Comparison of ENCODE assay signal across 8 cellular contexts in genomic region chr4:8241895-8242696, GRCh38. TPM values are rescaled to one million over a fixed set of nuclear protein-coding genes. Genes with fewer than 3 reads are reported as not detected.
DNase-seq lines count a peak whose midpoint lies in the region; ATAC-seq, FAIRE-seq and TF ChIP-seq lines count a peak whose summit lies in the region.

No MANE protein-coding gene starts in this region.

- WGBS in GM23248 (ENCODE audit: low coverage in 1 of 2, low lambda C conversion rate in 2 of 2, missing lambda C conversion rate in 2 of 2), 2 experiments, result 14 to 15% methylated on average over 29 of the region's 29 CpGs

- H2AFZ ChIP-seq in GM23248, result 0 out of 2 replicates have a peak overlapping the region, but pooled peaks have one; percentile 30
- peak overlapping the region; percentile 57 for H2AFZ ChIP-seq in astrocyte (ENCODE audit: low read depth, low read length)

- in situ Hi-C loops in GM23248 (cut with MboI), result loop anchor here (25.0 kb wide), 1 partner anchor 370 kb away; no protein-coding TSS in a partner anchor

- no peaks in the 10 kb centered on the region for H3K4me1 ChIP-seq in GM23248 (ENCODE audit: insufficient read depth)
- H3K4me1 ChIP-seq in astrocyte (ENCODE audit: insufficient read depth, low read length), result peaks cover 5% of the 10 kb centered on the region

- no peak overlapping the region for H3K4me3 Mint-ChIP-seq in T-helper 2 cell treated with Interferon-gamma antibody and Interleukin-4, amounts not matched to agents 5 μg/mL and 100 μg/mL, for 36 hours
- H3K4me3 Mint-ChIP-seq in astrocyte (ENCODE audit: unreplicated experiment), result no peak overlapping the region

- H3K9me2 ChIP-seq in GM23248 (ENCODE audit: insufficient read depth), result no peaks in the 10 kb centered on the region

- no peak for ATAC-seq in GM21367 (IDR thresholded peaks at IDR 0.05; ENCODE audit: unreplicated experiment)

- H3K4me2 ChIP-seq in GM23248 (ENCODE audit: unreplicated experiment), result peak overlapping the region; percentile 11
- peak overlapping the region; percentile 37 for H3K4me2 ChIP-seq in astrocyte (ENCODE audit: low read length)

- H3K27me3 ChIP-seq in GM23248 (replicated peaks; ENCODE audit: insufficient read depth), result no peaks in the 10 kb centered on the region
- no peaks in the 10 kb centered on the region for H3K27me3 ChIP-seq in astrocyte (ENCODE audit: insufficient read depth, low read length)

- H3K79me2 ChIP-seq in GM23248 (ENCODE audit: insufficient read depth), result no peaks in the 10 kb centered on the region
- H3K79me2 ChIP-seq in astrocyte (ENCODE audit: insufficient read depth, low read length), result no peaks in the 10 kb centered on the region

- H3K4me3 ChIP-seq in GM23248 (no peak overlapping the region), astrocyte (ENCODE audit: insufficient read depth, low read depth, low read length) (no peak overlapping the region), skeletal muscle cell (ENCODE audit: low read depth, low read length) (no peak overlapping the region)

- H3K27ac ChIP-seq in GM23248 (no peak overlapping the region), astrocyte (ENCODE audit: low read depth, low read length) (no peak overlapping the region)

- H3K27ac Mint-ChIP-seq in T-helper 2 cell treated with Interferon-gamma antibody and Interleukin-4, amounts not matched to agents 5 μg/mL and 100 μg/mL, for 36 hours, result no peak overlapping the region
- H3K27ac Mint-ChIP-seq in astrocyte (ENCODE audit: unreplicated experiment), result no peak overlapping the region

- no peaks in the 10 kb centered on the region for H3K36me3 Mint-ChIP-seq in T-helper 2 cell treated with Interferon-gamma antibody and Interleukin-4, amounts not matched to agents 5 μg/mL and 100 μg/mL, for 36 hours (ENCODE audit: low read depth)
- H3K36me3 Mint-ChIP-seq in astrocyte (ENCODE audit: low read depth, unreplicated experiment), result peaks cover 2% of the 10 kb centered on the region

- H3K9me3 ChIP-seq in GM23248 (ENCODE audit: low read depth) (no peaks in the 10 kb centered on the region), astrocyte (ENCODE audit: insufficient read depth, low read depth, low read length) (no peaks in the 10 kb centered on the region)

- H3K36me3 ChIP-seq in GM23248 (ENCODE audit: low read depth), result no peaks in the 10 kb centered on the region
- no peaks in the 10 kb centered on the region for H3K36me3 ChIP-seq in astrocyte (ENCODE audit: insufficient read depth, low read length)

- H3K9ac ChIP-seq in GM23248 (peak overlapping the region; percentile 58), astrocyte (ENCODE audit: low read length) (peak overlapping the region; percentile 25)

- no peaks in the 10 kb centered on the region for H3K9me3 Mint-ChIP-seq in T-helper 2 cell treated with Interferon-gamma antibody and Interleukin-4, amounts not matched to agents 5 μg/mL and 100 μg/mL, for 36 hours
- H3K9me3 Mint-ChIP-seq in astrocyte (ENCODE audit: unreplicated experiment), result peaks cover 2% of the 10 kb centered on the region

- no peaks in the 10 kb centered on the region for H3F3A ChIP-seq in GM23248 (ENCODE audit: insufficient read depth)

- TF ChIP-seq CTCF in astrocyte (IDR thresholded peaks at IDR 0.05; ENCODE audit: insufficient read depth, low read depth, low read length), result peak; percentile 83

- no peaks in the 10 kb centered on the region for H3K4me1 Mint-ChIP-seq in T-helper 2 cell treated with Interferon-gamma antibody and Interleukin-4, amounts not matched to agents 5 μg/mL and 100 μg/mL, for 36 hours (ENCODE audit: low read depth)
- no peaks in the 10 kb centered on the region for H3K4me1 Mint-ChIP-seq in astrocyte (ENCODE audit: low read depth, unreplicated experiment)

- H3K27me3 Mint-ChIP-seq in T-helper 2 cell treated with Interferon-gamma antibody and Interleukin-4, amounts not matched to agents 5 μg/mL and 100 μg/mL, for 36 hours (ENCODE audit: low read depth), result no peaks in the 10 kb centered on the region
- H3K27me3 Mint-ChIP-seq in astrocyte (ENCODE audit: low read depth, unreplicated experiment), result peaks cover 30% of the 10 kb centered on the region

- H4K20me1 ChIP-seq in GM23248 (ENCODE audit: insufficient read depth) (no peaks in the 10 kb centered on the region), astrocyte (ENCODE audit: insufficient read depth, low read length) (no peaks in the 10 kb centered on the region)

- peak; percentile 45 for DNase-seq in DMS79 treated with DMSO at 0.1 percent for 48 hours (lab: John Stamatoyannopoulos, UW)
- peak; percentile 96 for DNase-seq in GM23248
- peak; percentile 76 for DNase-seq in MV-4-11 (lab: John Stamatoyannopoulos, UW)
- DNase-seq in T-helper 2 cell treated with Interferon-gamma antibody and Interleukin-4, amounts not matched to agents 5 μg/mL and 100 μg/mL, for 36 hours (ENCODE audit: low spot score), result peak; percentile 59
- peak; percentile 82 for DNase-seq in astrocyte (ENCODE audit: low read depth)
- DNase-seq in hippocampal formation (lab: John Stamatoyannopoulos, UW), result peak; percentile 30 to 67
- peak; percentile 73 for DNase-seq in skeletal muscle cell (ENCODE audit: low read depth)

- FAIRE-seq in astrocyte (lab: Jason Lieb, UNC), result no peak

RNA-seq across cellular contexts. Expression of gene HTRA3, which starts 27.5 kb away (rescaled TPM):
- total RNA-seq in GM23248 (2014; rRNA removed; shearing (Covaris generic)), result 3.2 and 5.9 TPM in 2 replicates
- polyA plus RNA-seq in GM23248 (2016; fragmentation: Nextera tagmentation; extraction: Ambion mirVana), result 5.2 and 5.7 TPM in 2 replicates
- 35.2 and 60.5 TPM in 2 replicates for total RNA-seq in astrocyte

RNA-seq across cellular contexts. Expression of gene SH3TC1, which starts 43.0 kb away (rescaled TPM):
- total RNA-seq in GM23248 (2014; rRNA removed; shearing (Covaris generic)), result 6.5 and 9.9 TPM in 2 replicates
- 0.57 and 2.3 TPM in 2 replicates for polyA plus RNA-seq in GM23248 (2016; fragmentation: Nextera tagmentation; extraction: Ambion mirVana)
- total RNA-seq in astrocyte, result 1.2 and 1.8 TPM in 2 replicates

Comparison
In these comparisons a context has a peak if more than half of its experiments do, and no peak if none do; other contexts are left out.
1. DNase-seq: peak in every context shown above with its lines; median percentile 96 in GM23248; 82 in astrocyte; 76 in MV-4-11; 73 in skeletal muscle cell; 59 in T-helper 2 cell treated with Interferon-gamma antibody and Interleukin-4, amounts not matched to agents 5 μg/mL and 100 μg/mL, for 36 hours; 48 in hippocampal formation; 45 in DMS79 treated with DMSO at 0.1 percent for 48 hours.